14 cellular contexts compared by ENCODE assay signal in genomic region chr14:72614365-72614764, GRCh38.
"Had no signal": no experiment of that assay in that cellular context is flagged by ENCODE, and none has a peak within 500 bp of the region (broad histone marks: within the 10 kb centered on the region; RNA-seq: fewer than 3 reads in every experiment).

No MANE protein-coding gene starts in this region.

- H3K9ac ChIP-seq: neural progenitor cell had no signal

- H3K4me1 Mint-ChIP-seq: T-cell had no signal

- H3K9me3 Mint-ChIP-seq: activated naive CD4-positive, alpha-beta T cell treated with anti-CD3 and anti-CD28 coated beads, Interleukin-2, amount 50 U/mL, for 72 hours; stimulated activated naive B cell treated with anti-CD40 and anti-IgM and Interleukin-4, amounts not matched to agents 10 μg/mL and 1 μg/mL and 100 μg/mL, for 72 hours; T-cell had no signal

- H3K27me3 ChIP-seq: body of pancreas, left lung, neural progenitor cell, tibial nerve had no signal

- H3K4me3 Mint-ChIP-seq: neural progenitor cell; stimulated activated naive B cell treated with anti-CD40 and anti-IgM and Interleukin-4, amounts not matched to agents 10 μg/mL and 1 μg/mL and 100 μg/mL, for 72 hours; T-cell had no signal

- ATAC-seq: activated naive CD4-positive, alpha-beta T cell treated with anti-CD3 and anti-CD28 coated beads, Interleukin-2, amount 50 U/mL, for 72 hours; body of pancreas; left lung; stimulated activated naive B cell treated with anti-CD40 and anti-IgM and Interleukin-4, amounts not matched to agents 10 μg/mL and 1 μg/mL and 100 μg/mL, for 72 hours; T-cell had no signal

- H3K36me3 Mint-ChIP-seq: activated naive CD4-positive, alpha-beta T cell treated with anti-CD3 and anti-CD28 coated beads, Interleukin-2, amount 50 U/mL, for 72 hours; neural progenitor cell; stimulated activated naive B cell treated with anti-CD40 and anti-IgM and Interleukin-4, amounts not matched to agents 10 μg/mL and 1 μg/mL and 100 μg/mL, for 72 hours; T-cell had no signal

- DNase-seq: activated effector memory CD4-positive, alpha-beta T cell treated with anti-CD3 and anti-CD28 coated beads, Interleukin-2, amount 50 U/mL, for 16 hours; activated T-cell treated with anti-CD3 and anti-CD28 coated beads, Interleukin-2, amount 50 U/mL, for 1 hour; amniotic stem cell; body of pancreas; dermis blood vessel endothelial cell; left lung; stimulated activated naive B cell treated with anti-CD40 and anti-IgM and Interleukin-4, amounts not matched to agents 10 μg/mL and 1 μg/mL and 100 μg/mL, for 72 hours; T-cell; T1000 had no signal

- H3K4me3 ChIP-seq: body of pancreas, left lung, neural progenitor cell, smooth muscle cell, tibial nerve had no signal

- H3K4me2 ChIP-seq: neural progenitor cell, smooth muscle cell had no signal

- H3K27ac ChIP-seq: body of pancreas, left lung, neural progenitor cell, VCaP had no signal

- H3K4me1 ChIP-seq: left lung had no signal

- H3K36me3 ChIP-seq: left lung, neural progenitor cell, tibial nerve had no signal

- H3K27ac Mint-ChIP-seq: activated naive CD4-positive, alpha-beta T cell treated with anti-CD3 and anti-CD28 coated beads, Interleukin-2, amount 50 U/mL, for 72 hours; stimulated activated naive B cell treated with anti-CD40 and anti-IgM and Interleukin-4, amounts not matched to agents 10 μg/mL and 1 μg/mL and 100 μg/mL, for 72 hours; T-cell had no signal

- H3K9me3 ChIP-seq: body of pancreas, left lung, tibial nerve had no signal
